8 cellular contexts compared by ENCODE assay signal in genomic region chrX:22063284-22063683, GRCh38. TPM values are rescaled to one million over a fixed set of nuclear protein-coding genes. Genes with fewer than 3 reads are reported as not detected.
DNase-seq lines count a peak whose midpoint lies in the region; ATAC-seq, FAIRE-seq and TF ChIP-seq lines count a peak whose summit lies in the region.

No MANE protein-coding gene starts in this region.

- intact Hi-C loops in left lung (cut with DNase I) = no loop called here
- intact Hi-C loops in CD4-positive, alpha-beta T cell (cut with DNase I, micrococcal nuclease) = no loop called here

- H3K4me3 Mint-ChIP-seq in CD4-positive, alpha-beta T cell = no peak overlapping the region

- H3K4me1 Mint-ChIP-seq in CD4-positive, alpha-beta T cell (ENCODE audit: low read depth) = peaks cover 11% of the 10 kb centered on the region

- H3K4me3 ChIP-seq in left lung = no peak overlapping the region

- DNase-seq in CD1c-positive myeloid dendritic cell (ENCODE audit: extremely low spot score) (peak; percentile 55), urothelium cell line (ENCODE audit: low spot score) (peak; percentile 43), hippocampal formation (lab: John Stamatoyannopoulos, UW) (no peak), left lung (no peak)
- DNase-seq in activated naive CD4-positive, alpha-beta T cell treated with anti-CD3 and anti-CD28 coated beads, Interleukin-2, amount 50 U/mL, for 72 hours (ENCODE audit: low spot score in 2 of 2) = peak; percentile 19 to 56
- no peak for DNase-seq in CD4-positive, alpha-beta T cell

- no peaks in the 10 kb centered on the region for H3K27me3 Mint-ChIP-seq in CD4-positive, alpha-beta T cell

- H3K27ac ChIP-seq in left lung = no peak overlapping the region
- no peak overlapping the region for H3K27ac ChIP-seq in CD4-positive, alpha-beta T cell (ENCODE audit: low read depth, low read length)

- H3K27me3 ChIP-seq in left lung = no peaks in the 10 kb centered on the region
- H3K27me3 ChIP-seq in CD4-positive, alpha-beta T cell (ENCODE audit: control insufficient read depth, insufficient read depth, low read length) = no peaks in the 10 kb centered on the region

- H3K4me1 ChIP-seq in left lung = peaks cover 0 to 6% of the 10 kb centered on the region in 2 donors

- H3K27ac Mint-ChIP-seq in activated naive CD4-positive, alpha-beta T cell treated with anti-CD3 and anti-CD28 coated beads, Interleukin-2, amount 50 U/mL, for 72 hours = peak overlapping the region in 1 of 2 donors; percentile 94
- H3K27ac Mint-ChIP-seq in CD4-positive, alpha-beta T cell = no peak overlapping the region

- POLR2A ChIA-PET in CD4-positive, alpha-beta T cell (lab: Charles Lee) = no interaction called here

- H3K36me3 Mint-ChIP-seq in activated naive CD4-positive, alpha-beta T cell treated with anti-CD3 and anti-CD28 coated beads, Interleukin-2, amount 50 U/mL, for 72 hours = peaks cover 4 to 14% of the 10 kb centered on the region in 2 donors
- H3K36me3 Mint-ChIP-seq in CD4-positive, alpha-beta T cell (ENCODE audit: low read depth) = no peaks in the 10 kb centered on the region

- H3K9me3 ChIP-seq in left lung = no peaks in the 10 kb centered on the region
- no peaks in the 10 kb centered on the region for H3K9me3 ChIP-seq in CD4-positive, alpha-beta T cell (ENCODE audit: control insufficient read depth, low read length)

- H3K9me3 Mint-ChIP-seq in activated naive CD4-positive, alpha-beta T cell treated with anti-CD3 and anti-CD28 coated beads, Interleukin-2, amount 50 U/mL, for 72 hours = peaks cover 0 to 4% of the 10 kb centered on the region in 2 donors
- H3K9me3 Mint-ChIP-seq in CD4-positive, alpha-beta T cell = no peaks in the 10 kb centered on the region

- no peak for TF ChIP-seq CTCF in left lung (IDR thresholded peaks at IDR 0.05)
- no peak for TF ChIP-seq CTCF in CD4-positive, alpha-beta T cell (IDR thresholded peaks at IDR 0.05)

- ATAC-seq in GM19452 (IDR thresholded peaks at IDR 0.05; ENCODE audit: unreplicated experiment) (peak; percentile 82), HG03457 (IDR thresholded peaks at IDR 0.05; ENCODE audit: unreplicated experiment) (peak; percentile 78), left lung (no peak)
- ATAC-seq in activated naive CD4-positive, alpha-beta T cell treated with anti-CD3 and anti-CD28 coated beads, Interleukin-2, amount 50 U/mL, for 72 hours = peak; percentile 56 to 68
- no peak for ATAC-seq in CD4-positive, alpha-beta T cell (ENCODE audit: poor library complexity)

- H3K36me3 ChIP-seq in left lung = no peaks in the 10 kb centered on the region

- FAIRE-seq in urothelium cell line (lab: Jason Lieb, UNC) = no peak

- CTCF ChIA-PET in CD4-positive, alpha-beta T cell (lab: Charles Lee) = no interaction called here

RNA-seq across cellular contexts. Expression of gene PHEX, which starts 31.2 kb away (rescaled TPM):
- 1 to 10 TPM in 1 of 2 donors, under 1 TPM in 1; 0.93 to 1.5 TPM for total RNA-seq in activated naive CD4-positive, alpha-beta T cell treated with anti-CD3 and anti-CD28 coated beads, Interleukin-2, amount 50 U/mL, for 72 hours
- total RNA-seq in left lung = 1 to 10 TPM; 4.2 to 5.8 TPM
- total RNA-seq in CD4-positive, alpha-beta T cell = under 1 TPM; 0.08 to 0.14 TPM

Comparison
In these comparisons a context has a peak if more than half of its experiments do, and no peak if none do; other contexts are left out.
1. DNase-seq: peak in CD1c-positive myeloid dendritic cell (single experiment), activated naive CD4-positive, alpha-beta T cell treated with anti-CD3 and anti-CD28 coated beads, Interleukin-2, amount 50 U/mL, for 72 hours (2 of 2) and urothelium cell line (single experiment); none in hippocampal formation (0 of 2), left lung (0 of 2) and CD4-positive, alpha-beta T cell (0 of 10).
2. ATAC-seq: peak in GM19452 (single experiment), HG03457 (single experiment) and activated naive CD4-positive, alpha-beta T cell treated with anti-CD3 and anti-CD28 coated beads, Interleukin-2, amount 50 U/mL, for 72 hours (2 of 2); none in left lung (single experiment) and CD4-positive, alpha-beta T cell (single experiment).